ENCODE assay signal across 19 cellular contexts in genomic region chr12:21757665-21758064, GRCh38. TPM values are rescaled to one million over a fixed set of nuclear protein-coding genes. Genes with fewer than 3 reads are reported as not detected.
DNase-seq lines count a peak whose midpoint lies in the region; ATAC-seq, FAIRE-seq and TF ChIP-seq lines count a peak whose summit lies in the region.
"Had no signal": no experiment of that assay in that cellular context is flagged by ENCODE, and none has a peak within 500 bp of the region (broad histone marks: within the 10 kb centered on the region; RNA-seq: fewer than 3 reads in every experiment).

No MANE protein-coding gene starts in this region.

- no peak for TF ChIP-seq POLR2A in HepG2 (IDR thresholded peaks at IDR 0.05; ENCODE audit: insufficient read depth in 1 of 2, low read depth in 2 of 2, low read length in 2 of 2)

- peaks cover 18% of the 10 kb centered on the region for H3K4me1 Mint-ChIP-seq in nephron
- H3K4me1 Mint-ChIP-seq: CD4-positive, alpha-beta memory T cell had no signal

- no peak for TF ChIP-seq RAD21 in HepG2 (CRISPR knock-in tag; IDR thresholded peaks at IDR 0.05)

- no peak overlapping the region for H3K4me2 ChIP-seq in hepatocyte
- no peak overlapping the region for H3K4me2 ChIP-seq in HepG2 (ENCODE audit: low read depth, low read length)

- H3K36me3 Mint-ChIP-seq in nephron (ENCODE audit: low read depth): no peaks in the 10 kb centered on the region
- H3K36me3 Mint-ChIP-seq: CD4-positive, alpha-beta memory T cell had no signal

- in situ Hi-C loops in HepG2 (cut with HindIII; ENCODE audit: extremely low pct_ligation_motif_present, low pct_unique_long_range_greater_than_20kb): no loop called here

- no peaks in the 10 kb centered on the region for H3K9me2 ChIP-seq in hepatocyte (replicated peaks; ENCODE audit: insufficient read depth)

- H3K36me3 ChIP-seq in hepatocyte (replicated peaks; ENCODE audit: insufficient read depth, low read depth) (no peaks in the 10 kb centered on the region), HepG2 (replicated peaks in 1 of 2; ENCODE audit: control insufficient read depth in 1 of 2, insufficient read depth in 2 of 2, low read length in 2 of 2) (no peaks in the 10 kb centered on the region)
- H3K36me3 ChIP-seq: HAP-1 had no signal

- H3K27ac ChIP-seq in hepatocyte: peak overlapping the region; percentile 19
- no peak overlapping the region for H3K27ac ChIP-seq in HepG2 (ENCODE audit: extremely low read length, insufficient read depth, low read length)

- no peak for FAIRE-seq in HepG2 (lab: Jason Lieb, UNC)
- FAIRE-seq: G401.6, GM12892, H54 had no signal

- CTCF ChIA-PET in HepG2 (lab: Yijun Ruan, JAX; ENCODE audit: low intra/inter-chr PET ratio, low total read pairs): no interaction called here

- H3K79me2 ChIP-seq in hepatocyte (no peaks in the 10 kb centered on the region), HepG2 (ENCODE audit: insufficient read depth, low read length) (no peaks in the 10 kb centered on the region)

- ATAC-seq in HepG2 (peak; percentile 37; the same call in 2 of the 3 replicates), HG03460 (IDR thresholded peaks at IDR 0.05; ENCODE audit: unreplicated experiment) (no peak)

- BruUV-seq in HepG2 (replicated peaks; lab: Mats Ljungman, UMichigan): no TSS peak

- H3K9me3 Mint-ChIP-seq in nephron: peaks cover 2% of the 10 kb centered on the region
- H3K9me3 Mint-ChIP-seq: HFFc6 had no signal

- H3K27me3 ChIP-seq in hepatocyte: no peaks in the 10 kb centered on the region
- no peaks in the 10 kb centered on the region for H3K27me3 ChIP-seq in HepG2 (ENCODE audit: control insufficient read depth in 1 of 2, insufficient read depth in 2 of 2, low read length in 2 of 2)

- H3K9ac ChIP-seq in HepG2 (ENCODE audit: insufficient read depth, low read depth, low read length): no peak overlapping the region

- H4K20me1 ChIP-seq in hepatocyte (ENCODE audit: insufficient read depth, poor library complexity, severe bottlenecking) (no peaks in the 10 kb centered on the region), HepG2 (ENCODE audit: insufficient read depth, low read length) (no peaks in the 10 kb centered on the region)

- H3K4me3 Mint-ChIP-seq in nephron: no peak overlapping the region
- H3K4me3 Mint-ChIP-seq: CD4-positive, alpha-beta memory T cell; HFFc6 had no signal

- H3K9me3 ChIP-seq in hepatocyte (ENCODE audit: low read depth) (no peaks in the 10 kb centered on the region), HepG2 (ENCODE audit: low read length) (peaks cover 5% of the 10 kb centered on the region; the same call in 1 of the 2 replicates)
- H3K9me3 ChIP-seq: HAP-1 had no signal

- DNase-seq in hepatocyte (ENCODE audit: low spot score) (no peak), HepG2 (ENCODE audit: low spot score) (no peak), occipital lobe (lab: John Stamatoyannopoulos, UW) (no peak), NCI-H510A (lab: John Stamatoyannopoulos, UW) (no peak)
- DNase-seq: C1 segment of cervical spinal cord; CD4-positive, alpha-beta memory T cell; COR-L47; DMS153; DND-41; GOT3; HFFc6 had no signal

- TF ChIP-seq CTCF in hepatocyte (IDR thresholded peaks at IDR 0.05; ENCODE audit: poor library complexity) (no peak), HepG2 (CRISPR knock-in tag; IDR thresholded peaks at IDR 0.05) (no peak), nephron (IDR thresholded peaks at IDR 0.05; ENCODE audit: unreplicated experiment in 3 of 3) (no peak)

- H3K4me3 ChIP-seq in hepatocyte (no peak overlapping the region), HepG2 (replicated peaks in 1 of 3; ENCODE audit: insufficient read depth in 1 of 3, low read depth in 2 of 3, low read length in 3 of 3) (no peak overlapping the region)
- H3K4me3 ChIP-seq: HAP-1 had no signal

- intact Hi-C loops in HepG2 (cut with micrococcal nuclease; ENCODE audit: unreplicated experiment): no loop called here

- H3K4me1 ChIP-seq in hepatocyte (ENCODE audit: insufficient read depth) (no peaks in the 10 kb centered on the region), HepG2 (ENCODE audit: insufficient read depth, low read length) (no peaks in the 10 kb centered on the region)
- H3K4me1 ChIP-seq: HAP-1 had no signal

- POLR2A ChIA-PET in HepG2 (lab: Yijun Ruan, JAX): no interaction called here

- no peaks in the 10 kb centered on the region for H3K27me3 Mint-ChIP-seq in nephron (ENCODE audit: low read depth)

- H2AFZ ChIP-seq in hepatocyte: no peak overlapping the region
- no peak overlapping the region for H2AFZ ChIP-seq in HepG2 (ENCODE audit: low read length)

- WGBS in hepatocyte (ENCODE audit: low lambda C conversion rate, missing lambda C conversion rate): 58% methylated on average over 3 of the region's 3 CpGs
- 0% methylated on average over 3 of the region's 3 CpGs for WGBS in HepG2 (ENCODE audit: low lambda C conversion rate)

- TF ChIP-seq EP300 in HepG2 (IDR thresholded peaks at IDR 0.05; ENCODE audit: low read depth in 2 of 2, low read length in 2 of 2) (no peak), HepG2 (CRISPR knock-in tag; IDR thresholded peaks at IDR 0.05; ENCODE audit: borderline replicate concordance) (no peak)

- peak overlapping the region in 2 of 3 experiments; percentile 36 to 76 for H3K27ac Mint-ChIP-seq in nephron
- H3K27ac Mint-ChIP-seq: CD4-positive, alpha-beta memory T cell; HFFc6 had no signal

TF ChIP-seq in HepG2, 621 proteins besides CTCF, POLR2A, EP300 and RAD21:
- no peak for TF ChIP-seq ZNF263 (CRISPR knock-in tag; IDR thresholded peaks at IDR 0.05)
- TF ChIP-seq KLF6 (CRISPR knock-in tag; IDR thresholded peaks at IDR 0.05): no peak

RNA-seq across cellular contexts. Expression of gene KCNJ8, which starts 16.8 kb away (rescaled TPM):
- total RNA-seq in hepatocyte (37.3 and 48.3 TPM in 2 replicates), HepG2 (2016; rRNA removed; fragmentation: Illumina TruSeq; extraction: Trizol) (not detected in 2 replicates), occipital lobe (5.9 TPM)
- polyA plus RNA-seq in hepatocyte (12.0 and 15.8 TPM in 2 replicates), HepG2 (2011; rRNA removed) (not detected in 2 replicates)
- not detected in 2 replicates for total RNA-seq in HepG2 (2016; cell fraction: cytosol; rRNA removed; fragmentation: Illumina TruSeq; extraction: Trizol; ENCODE audit: low read depth)
- total RNA-seq in HepG2 (2016; cell fraction: insoluble cytoplasmic fraction; rRNA removed; fragmentation: Illumina TruSeq; extraction: Trizol): not detected in 2 replicates
- not detected in 2 replicates for total RNA-seq in HepG2 (2016; cell fraction: membrane; rRNA removed; fragmentation: Illumina TruSeq; extraction: Trizol)
- not detected in 2 replicates for total RNA-seq in HepG2 (2016; cell fraction: nucleus; rRNA removed; fragmentation: Illumina TruSeq; extraction: Trizol)
- polyA plus RNA-seq in HepG2 (2011; cell fraction: cytosol; rRNA removed): not detected in 2 replicates
- not detected in 2 replicates for polyA plus RNA-seq in HepG2 (2011; cell fraction: nucleus; rRNA removed)
- polyA plus RNA-seq in HepG2 (2012): not detected in 2 replicates
- polyA plus RNA-seq in HepG2 (2016; cell fraction: cytosol; fragmentation: Illumina TruSeq; extraction: Trizol; ENCODE audit: low read depth): not detected in 2 replicates
- not detected in 2 replicates for polyA plus RNA-seq in HepG2 (2016; cell fraction: insoluble cytoplasmic fraction; fragmentation: Illumina TruSeq; extraction: Trizol; ENCODE audit: low read depth)
- polyA plus RNA-seq in HepG2 (2016; cell fraction: membrane; fragmentation: Illumina TruSeq; extraction: Trizol; ENCODE audit: low read depth): not detected in 2 replicates
- not detected in 2 replicates for polyA plus RNA-seq in HepG2 (2016; cell fraction: nucleus; fragmentation: Illumina TruSeq; extraction: Trizol; ENCODE audit: insufficient read depth, low read depth)
- not detected in 2 replicates for polyA minus RNA-seq in HepG2 (2011; rRNA and poly(A)+ RNA removed; ENCODE audit: low replicate concordance)
- not detected in 2 replicates for polyA minus RNA-seq in HepG2 (2011; cell fraction: cytosol; rRNA and poly(A)+ RNA removed)
- not detected in 2 replicates for polyA minus RNA-seq in HepG2 (2011; cell fraction: nucleus; rRNA and poly(A)+ RNA removed)
- total RNA-seq: A172, A673 had no signal
- polyA plus RNA-seq: CD4-positive, alpha-beta memory T cell had no signal
